Comparison of ENCODE assay signal across 17 cellular contexts in the genomic region with DNA sequence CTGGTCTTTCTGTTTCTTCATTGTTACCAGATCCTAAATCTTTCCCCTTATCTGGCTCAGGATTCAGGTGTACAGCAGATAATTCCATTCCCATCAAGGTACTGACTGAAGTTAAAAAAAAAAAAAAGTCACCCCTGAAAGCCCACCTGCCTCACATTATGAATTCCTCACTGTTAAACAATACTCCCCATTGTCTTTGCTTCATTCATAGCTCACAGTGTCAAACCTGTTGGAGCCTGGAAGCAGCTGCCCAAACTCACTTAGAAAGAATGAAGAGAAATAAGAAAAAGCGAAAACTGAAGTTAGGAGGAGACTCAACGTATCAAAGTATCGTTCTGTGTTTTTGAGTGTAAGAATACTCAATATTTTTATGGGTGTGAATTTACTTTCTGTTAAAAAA. TPM values are rescaled to one million over a fixed set of nuclear protein-coding genes. Genes with fewer than 3 reads are reported as not detected.
DNase-seq lines count a peak whose midpoint lies in the region; ATAC-seq and TF ChIP-seq lines count a peak whose summit lies in the region.
"Had no signal": no experiment of that assay in that cellular context is flagged by ENCODE, and none has a peak within 500 bp of the region (broad histone marks: within the 10 kb centered on the region; RNA-seq: fewer than 3 reads in every experiment).

No MANE protein-coding gene starts in this region.

- no peaks in the 10 kb centered on the region for H3K36me3 ChIP-seq in heart right ventricle
- H3K36me3 ChIP-seq: BE2C had no signal

- peak; percentile 36 for DNase-seq in NCI-H748 (lab: John Stamatoyannopoulos, UW; ENCODE audit: unreplicated experiment)
- no peak for DNase-seq in NCI-H748 treated with DMSO at 0.1 percent for 48 hours (lab: John Stamatoyannopoulos, UW)
- DNase-seq in NCI-H526 treated with DMSO at 0.1 percent for 48 hours (lab: John Stamatoyannopoulos, UW), result peak; percentile 69
- DNase-seq in mesothelial cell of epicardium (ENCODE audit: low spot score in 2 of 2, unreplicated experiment in 2 of 2), result no peak
- no peak for DNase-seq in OCI-M1 (lab: John Stamatoyannopoulos, UW)
- DNase-seq in mucosa of gallbladder (ENCODE audit: low spot score), result no peak
- no peak for DNase-seq in heart right ventricle
- DNase-seq: BE2C; COR-L47; DMS153; GF-D8; NCI-H2171; NCI-H69; NK-92 treated with Interleukin-12 subunit alpha and Interleukin-12 subunit beta, amount 100 ng/mL, for 24 hours; Right ventricle myocardium superior had no signal

- no peak for TF ChIP-seq CTCF in mesothelial cell of epicardium (IDR thresholded peaks at IDR 0.05; ENCODE audit: unreplicated experiment)
- TF ChIP-seq CTCF in heart right ventricle (IDR thresholded peaks at IDR 0.05), result no peak

- peaks cover 32% of the 10 kb centered on the region for H3K4me1 Mint-ChIP-seq in mesothelial cell of epicardium

- WGBS in heart right ventricle, 2 donors, result 79 to 84% methylated on average over 3 of the region's 3 CpGs

- ATAC-seq in heart right ventricle, result no peak

- H3K36me3 Mint-ChIP-seq in mesothelial cell of epicardium, result no peaks in the 10 kb centered on the region
- H3K36me3 Mint-ChIP-seq: CD4-positive, CD25-positive, alpha-beta regulatory T cell had no signal

- no peak overlapping the region for H3K4me3 ChIP-seq in heart right ventricle
- H3K4me3 ChIP-seq: SK-N-MC had no signal

- H3K9me3 Mint-ChIP-seq in mesothelial cell of epicardium, result no peaks in the 10 kb centered on the region

- H3K27ac ChIP-seq in heart right ventricle, result no peak overlapping the region
- H3K27ac ChIP-seq: SK-N-MC had no signal

- intact Hi-C loops in heart right ventricle (cut with DNase I), result loop anchor here in 5 of 10 donors (5.0 to 10.0 kb wide), 5 partner anchors 52 to 124 kb away; a partner anchor contains a TSS

- H3K27me3 ChIP-seq in heart right ventricle, result peaks cover 0 to 24% (median 0%) of the 10 kb centered on the region in 7 donors
- H3K27me3 ChIP-seq: BE2C had no signal

- peaks cover 5 to 29% (median 18%) of the 10 kb centered on the region in 9 donors for H3K4me1 ChIP-seq in heart right ventricle

- peak overlapping the region; percentile 55 for H3K27ac Mint-ChIP-seq in mesothelial cell of epicardium

- H3K4me3 Mint-ChIP-seq in mesothelial cell of epicardium, result no peak overlapping the region

- peaks cover 13% of the 10 kb centered on the region for H3K27me3 Mint-ChIP-seq in mesothelial cell of epicardium (ENCODE audit: low read depth)

- no peaks in the 10 kb centered on the region for H3K9me3 ChIP-seq in heart right ventricle
- H3K9me3 ChIP-seq: BE2C had no signal

RNA-seq across cellular contexts. Expression of a gene that starts 1.8 kb away (rescaled TPM):
- total RNA-seq in mesothelial cell of epicardium, result 30.1 to 34.5 TPM (median 30.8 TPM) in 3 replicates
- 11.7 TPM for total RNA-seq in mucosa of gallbladder
- total RNA-seq in heart right ventricle, result 1 to 10 TPM; 2.7 to 7.2 (median 4.2) TPM
- 1 to 10 TPM; 3.3 to 6.7 TPM for polyA plus RNA-seq in heart right ventricle

RNA-seq across cellular contexts. Expression of a gene that starts 54.9 kb away (rescaled TPM):
- total RNA-seq in mesothelial cell of epicardium (not detected in 3 replicates), mucosa of gallbladder (0.12 TPM), heart right ventricle (under 1 TPM in 8 of 10 donors, not detected in 2; 0.02 to 0.13 (median 0.08) TPM)
- not detected for polyA plus RNA-seq in heart right ventricle
- total RNA-seq: CD4-positive, CD25-positive, alpha-beta regulatory T cell had no signal
- polyA plus RNA-seq: CD4-positive, CD25-positive, alpha-beta regulatory T cell had no signal

Comparison
In these comparisons a context has a peak if more than half of its experiments do, and no peak if none do; other contexts are left out.
1. DNase-seq: peak in NCI-H748 (single experiment) and NCI-H526 treated with DMSO at 0.1 percent for 48 hours (single experiment); none in NCI-H748 treated with DMSO at 0.1 percent for 48 hours (single experiment), mesothelial cell of epicardium (0 of 2), OCI-M1 (single experiment), mucosa of gallbladder (single experiment) and heart right ventricle (0 of 2).